Comparison of ENCODE assay signal across 1 cellular context in the genomic region with DNA sequence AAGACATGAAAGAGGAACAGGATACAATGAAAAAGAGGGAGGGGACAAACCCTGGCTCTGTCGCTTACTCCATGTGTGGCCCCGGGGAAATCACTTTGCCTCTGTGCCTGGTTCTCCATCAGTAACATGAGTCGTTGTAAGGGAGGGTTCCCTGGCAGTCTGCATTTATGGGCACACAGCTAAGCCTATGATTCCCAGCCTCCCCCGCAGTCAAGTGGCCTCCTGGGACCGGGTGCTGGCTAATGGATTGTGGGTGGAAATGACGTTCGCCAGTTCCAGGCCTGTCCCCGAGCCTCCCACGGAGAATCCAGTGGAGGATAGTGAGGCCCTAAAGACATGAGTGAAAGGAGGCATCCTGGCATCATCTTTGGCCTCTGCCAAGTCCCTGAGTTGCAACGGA.
TF ChIP-seq lines count a peak whose summit lies in the region.

No MANE protein-coding gene starts in this region.

TF ChIP-seq in HEK293, 187 proteins besides CTCF, POLR2A, EP300 and RAD21 (continued from another document and continues in another):
- TF ChIP-seq, protein P1, sequence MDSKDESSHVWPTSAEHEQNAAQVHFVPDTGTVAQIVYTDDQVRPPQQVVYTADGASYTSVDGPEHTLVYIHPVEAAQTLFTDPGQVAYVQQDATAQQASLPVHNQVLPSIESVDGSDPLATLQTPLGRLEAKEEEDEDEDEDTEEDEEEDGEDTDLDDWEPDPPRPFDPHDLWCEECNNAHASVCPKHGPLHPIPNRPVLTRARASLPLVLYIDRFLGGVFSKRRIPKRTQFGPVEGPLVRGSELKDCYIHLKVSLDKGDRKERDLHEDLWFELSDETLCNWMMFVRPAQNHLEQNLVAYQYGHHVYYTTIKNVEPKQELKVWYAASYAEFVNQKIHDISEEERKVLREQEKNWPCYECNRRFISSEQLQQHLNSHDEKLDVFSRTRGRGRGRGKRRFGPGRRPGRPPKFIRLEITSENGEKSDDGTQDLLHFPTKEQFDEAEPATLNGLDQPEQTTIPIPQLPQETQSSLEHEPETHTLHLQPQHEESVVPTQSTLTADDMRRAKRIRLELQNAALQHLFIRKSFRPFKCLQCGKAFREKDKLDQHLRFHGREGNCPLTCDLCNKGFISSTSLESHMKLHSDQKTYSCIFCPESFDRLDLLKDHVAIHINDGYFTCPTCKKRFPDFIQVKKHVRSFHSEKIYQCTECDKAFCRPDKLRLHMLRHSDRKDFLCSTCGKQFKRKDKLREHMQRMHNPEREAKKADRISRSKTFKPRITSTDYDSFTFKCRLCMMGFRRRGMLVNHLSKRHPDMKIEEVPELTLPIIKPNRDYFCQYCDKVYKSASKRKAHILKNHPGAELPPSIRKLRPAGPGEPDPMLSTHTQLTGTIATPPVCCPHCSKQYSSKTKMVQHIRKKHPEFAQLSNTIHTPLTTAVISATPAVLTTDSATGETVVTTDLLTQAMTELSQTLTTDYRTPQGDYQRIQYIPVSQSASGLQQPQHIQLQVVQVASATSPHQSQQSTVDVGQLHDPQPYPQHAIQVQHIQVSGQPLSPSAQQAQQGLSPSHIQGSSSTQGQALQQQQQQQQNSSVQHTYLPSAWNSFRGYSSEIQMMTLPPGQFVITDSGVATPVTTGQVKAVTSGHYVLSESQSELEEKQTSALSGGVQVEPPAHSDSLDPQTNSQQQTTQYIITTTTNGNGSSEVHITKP (tag by site-specific recombination; IDR thresholded peaks at IDR 0.05): peak; percentile 59; the same call in 1 of the 2 replicates
- TF ChIP-seq ZNF302 (tag by site-specific recombination; IDR thresholded peaks at IDR 0.05; ENCODE audit: low read depth): no peak
- peak; percentile 37; the same call in 1 of the 2 replicates for TF ChIP-seq SP2 (tag by site-specific recombination; IDR thresholded peaks at IDR 0.05)
- TF ChIP-seq BCL11B (tag by site-specific recombination; IDR thresholded peaks at IDR 0.05; ENCODE audit: low read depth): no peak
- no peak for TF ChIP-seq ZNF530 (tag by site-specific recombination; IDR thresholded peaks at IDR 0.05; ENCODE audit: low read depth)
- TF ChIP-seq ZNF518A (tag by site-specific recombination; conservative IDR thresholded peaks at IDR 0.05; ENCODE audit: low read depth): no peak
- TF ChIP-seq, protein P2, sequence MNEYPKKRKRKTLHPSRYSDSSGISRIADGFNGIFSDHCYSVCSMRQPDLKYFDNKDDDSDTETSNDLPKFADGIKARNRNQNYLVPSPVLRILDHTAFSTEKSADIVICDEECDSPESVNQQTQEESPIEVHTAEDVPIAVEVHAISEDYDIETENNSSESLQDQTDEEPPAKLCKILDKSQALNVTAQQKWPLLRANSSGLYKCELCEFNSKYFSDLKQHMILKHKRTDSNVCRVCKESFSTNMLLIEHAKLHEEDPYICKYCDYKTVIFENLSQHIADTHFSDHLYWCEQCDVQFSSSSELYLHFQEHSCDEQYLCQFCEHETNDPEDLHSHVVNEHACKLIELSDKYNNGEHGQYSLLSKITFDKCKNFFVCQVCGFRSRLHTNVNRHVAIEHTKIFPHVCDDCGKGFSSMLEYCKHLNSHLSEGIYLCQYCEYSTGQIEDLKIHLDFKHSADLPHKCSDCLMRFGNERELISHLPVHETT (tag by site-specific recombination; IDR thresholded peaks at IDR 0.05): no peak
- TF ChIP-seq BCL11A (tag by site-specific recombination; IDR thresholded peaks at IDR 0.05; ENCODE audit: low read depth): no peak
- peak; percentile 59; the same call in 1 of the 2 replicates for TF ChIP-seq SP7 (tag by site-specific recombination; IDR thresholded peaks at IDR 0.05)
- TF ChIP-seq ZNF776 (tag by site-specific recombination; IDR thresholded peaks at IDR 0.05; ENCODE audit: borderline replicate concordance): no peak
- TF ChIP-seq ZNF354C (tag by site-specific recombination; IDR thresholded peaks at IDR 0.05; ENCODE audit: borderline replicate concordance, low read depth): no peak
- no peak for TF ChIP-seq ZNF239 (tag by site-specific recombination; IDR thresholded peaks at IDR 0.05)
- TF ChIP-seq ZNF658 (tag by site-specific recombination; IDR thresholded peaks at IDR 0.05): no peak
- no peak for TF ChIP-seq ZNF843 (tag by site-specific recombination; IDR thresholded peaks at IDR 0.05)
- TF ChIP-seq ZFP37 (tag by site-specific recombination; IDR thresholded peaks at IDR 0.05): no peak
- TF ChIP-seq ZNF266 (tag by site-specific recombination; IDR thresholded peaks at IDR 0.05; ENCODE audit: low read depth): no peak
- TF ChIP-seq ZBTB17 (tag by site-specific recombination; IDR thresholded peaks at IDR 0.05): peak; percentile 59
- TF ChIP-seq ZFP41 (tag by site-specific recombination; IDR thresholded peaks at IDR 0.05; ENCODE audit: borderline replicate concordance): no peak
- TF ChIP-seq ZNF214 (tag by site-specific recombination; IDR thresholded peaks at IDR 0.05; ENCODE audit: borderline replicate concordance): no peak
- TF ChIP-seq ZNF623 (tag by site-specific recombination; IDR thresholded peaks at IDR 0.05): no peak
- TF ChIP-seq KLF7 (tag by site-specific recombination; IDR thresholded peaks at IDR 0.05; ENCODE audit: borderline replicate concordance): no peak
- peak; percentile 85 for TF ChIP-seq WT1 (tag by site-specific recombination; IDR thresholded peaks at IDR 0.05)
- no peak for TF ChIP-seq REST (tag by site-specific recombination; IDR thresholded peaks at IDR 0.05)
- TF ChIP-seq ZFHX2 (tag by site-specific recombination; conservative IDR thresholded peaks at IDR 0.05): peak; percentile 97
- TF ChIP-seq, protein P3, sequence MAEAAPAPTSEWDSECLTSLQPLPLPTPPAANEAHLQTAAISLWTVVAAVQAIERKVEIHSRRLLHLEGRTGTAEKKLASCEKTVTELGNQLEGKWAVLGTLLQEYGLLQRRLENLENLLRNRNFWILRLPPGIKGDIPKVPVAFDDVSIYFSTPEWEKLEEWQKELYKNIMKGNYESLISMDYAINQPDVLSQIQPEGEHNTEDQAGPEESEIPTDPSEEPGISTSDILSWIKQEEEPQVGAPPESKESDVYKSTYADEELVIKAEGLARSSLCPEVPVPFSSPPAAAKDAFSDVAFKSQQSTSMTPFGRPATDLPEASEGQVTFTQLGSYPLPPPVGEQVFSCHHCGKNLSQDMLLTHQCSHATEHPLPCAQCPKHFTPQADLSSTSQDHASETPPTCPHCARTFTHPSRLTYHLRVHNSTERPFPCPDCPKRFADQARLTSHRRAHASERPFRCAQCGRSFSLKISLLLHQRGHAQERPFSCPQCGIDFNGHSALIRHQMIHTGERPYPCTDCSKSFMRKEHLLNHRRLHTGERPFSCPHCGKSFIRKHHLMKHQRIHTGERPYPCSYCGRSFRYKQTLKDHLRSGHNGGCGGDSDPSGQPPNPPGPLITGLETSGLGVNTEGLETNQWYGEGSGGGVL (tag by site-specific recombination; IDR thresholded peaks at IDR 0.05): peak; percentile 33; the same call in 1 of the 2 replicates
- no peak for TF ChIP-seq SALL2 (tag by site-specific recombination; IDR thresholded peaks at IDR 0.05; ENCODE audit: borderline replicate concordance)
- TF ChIP-seq, protein P4, sequence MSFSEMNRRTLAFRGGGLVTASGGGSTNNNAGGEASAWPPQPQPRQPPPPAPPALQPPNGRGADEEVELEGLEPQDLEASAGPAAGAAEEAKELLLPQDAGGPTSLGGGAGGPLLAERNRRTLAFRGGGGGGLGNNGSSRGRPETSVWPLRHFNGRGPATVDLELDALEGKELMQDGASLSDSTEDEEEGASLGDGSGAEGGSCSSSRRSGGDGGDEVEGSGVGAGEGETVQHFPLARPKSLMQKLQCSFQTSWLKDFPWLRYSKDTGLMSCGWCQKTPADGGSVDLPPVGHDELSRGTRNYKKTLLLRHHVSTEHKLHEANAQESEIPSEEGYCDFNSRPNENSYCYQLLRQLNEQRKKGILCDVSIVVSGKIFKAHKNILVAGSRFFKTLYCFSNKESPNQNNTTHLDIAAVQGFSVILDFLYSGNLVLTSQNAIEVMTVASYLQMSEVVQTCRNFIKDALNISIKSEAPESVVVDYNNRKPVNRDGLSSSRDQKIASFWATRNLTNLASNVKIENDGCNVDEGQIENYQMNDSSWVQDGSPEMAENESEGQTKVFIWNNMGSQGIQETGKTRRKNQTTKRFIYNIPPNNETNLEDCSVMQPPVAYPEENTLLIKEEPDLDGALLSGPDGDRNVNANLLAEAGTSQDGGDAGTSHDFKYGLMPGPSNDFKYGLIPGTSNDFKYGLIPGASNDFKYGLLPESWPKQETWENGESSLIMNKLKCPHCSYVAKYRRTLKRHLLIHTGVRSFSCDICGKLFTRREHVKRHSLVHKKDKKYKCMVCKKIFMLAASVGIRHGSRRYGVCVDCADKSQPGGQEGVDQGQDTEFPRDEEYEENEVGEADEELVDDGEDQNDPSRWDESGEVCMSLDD (tag by site-specific recombination; IDR thresholded peaks at IDR 0.05): no peak
- peak; percentile 71 for TF ChIP-seq FEZF1 (tag by site-specific recombination; IDR thresholded peaks at IDR 0.05)
- TF ChIP-seq ZFP69B (tag by site-specific recombination; IDR thresholded peaks at IDR 0.05): no peak
- peak; percentile 96 for TF ChIP-seq GLIS1 (tag by site-specific recombination; IDR thresholded peaks at IDR 0.05)
- no peak for TF ChIP-seq ATF2 (tag by site-specific recombination; IDR thresholded peaks at IDR 0.05; ENCODE audit: low read depth)
- no peak for TF ChIP-seq ZNF473 (tag by site-specific recombination; IDR thresholded peaks at IDR 0.05)
- no peak for TF ChIP-seq ZNF513 (tag by site-specific recombination; IDR thresholded peaks at IDR 0.05)
- TF ChIP-seq ZNF133 (tag by site-specific recombination; IDR thresholded peaks at IDR 0.05): no peak
